Comparison of ENCODE assay signal across 28 cellular contexts in genomic region chr16:21685034-21685455, GRCh38. TPM values are rescaled to one million over a fixed set of nuclear protein-coding genes. Genes with fewer than 3 reads are reported as not detected.
DNase-seq lines count a peak whose midpoint lies in the region; ATAC-seq and TF ChIP-seq lines count a peak whose summit lies in the region.
"Had no signal": no experiment of that assay in that cellular context is flagged by ENCODE, and none has a peak within 500 bp of the region (broad histone marks: within the 10 kb centered on the region; RNA-seq: fewer than 3 reads in every experiment).

No MANE protein-coding gene starts in this region.

- H3K36me3 ChIP-seq in endodermal cell (ENCODE audit: control insufficient read depth, insufficient read depth, low read length) = no peaks in the 10 kb centered on the region
- no peaks in the 10 kb centered on the region for H3K36me3 ChIP-seq in neuronal stem cell (replicated peaks in 1 of 2; ENCODE audit: control insufficient read depth in 2 of 2, insufficient read depth in 2 of 2, low read length in 2 of 2)
- H3K36me3 ChIP-seq: MG63 had no signal

- TF ChIP-seq CTCF in NB4 (IDR thresholded peaks at IDR 0.05; ENCODE audit: low read depth, low read length) (no peak), endodermal cell (conservative IDR thresholded peaks at IDR 0.05) (no peak)

- H3K14ac ChIP-seq in neuronal stem cell (ENCODE audit: low read length) = no peak overlapping the region

- no peak overlapping the region for H3K4me3 ChIP-seq in NB4 (ENCODE audit: low read depth, low read length)
- no peak overlapping the region for H3K4me3 ChIP-seq in endodermal cell (ENCODE audit: low read length)
- H3K4me3 ChIP-seq in neuronal stem cell (ENCODE audit: low read length in 2 of 2) = no peak overlapping the region
- H3K4me3 ChIP-seq: MG63 had no signal

- no peak overlapping the region for H3K4ac ChIP-seq in neuronal stem cell (ENCODE audit: low read length)

- H3K9ac ChIP-seq in endodermal cell (ENCODE audit: extremely low read depth, low read length, poor library complexity, severe bottlenecking) (no peak overlapping the region), neuronal stem cell (ENCODE audit: low read depth, low read length, poor library complexity) (no peak overlapping the region)

- H3K9me3 ChIP-seq in endodermal cell (ENCODE audit: control insufficient read depth, low read length) (no peaks in the 10 kb centered on the region), neuronal stem cell (replicated peaks in 1 of 2; ENCODE audit: control insufficient read depth in 2 of 2, insufficient read depth in 1 of 2, low read depth in 1 of 2, low read length in 2 of 2) (peaks cover 0 to 2% of the 10 kb centered on the region in 2 donors)
- H3K9me3 ChIP-seq: MG63 had no signal

- no peak overlapping the region for H4K8ac ChIP-seq in neuronal stem cell (ENCODE audit: low read depth, low read length)

- no peak overlapping the region for H3K23ac ChIP-seq in neuronal stem cell (ENCODE audit: low read depth, low read length, poor library complexity)

- peak overlapping the region; percentile 56 for H2AFZ ChIP-seq in neuronal stem cell (ENCODE audit: low read length)

- H3K4me1 Mint-ChIP-seq in endodermal cell = no peaks in the 10 kb centered on the region
- H3K4me1 Mint-ChIP-seq: activated CD4-positive, alpha-beta T cell treated with anti-CD3 and anti-CD28 coated beads, Interleukin-2, amount 10 ng/mL, durations not matched to agents 24 days and 14 days; activated T-helper 17 cell treated with anti-CD3 and anti-CD28 coated beads, Interleukin-2, amount 50 U/mL, for 72 hours; CD8-positive, alpha-beta memory T cell had no signal

- no peak overlapping the region for H3K18ac ChIP-seq in neuronal stem cell (ENCODE audit: low read length)

- H4K91ac ChIP-seq in neuronal stem cell (ENCODE audit: low read depth, low read length, poor library complexity) = no peak overlapping the region

- 62 to 78% methylated on average over 7 to 14 of the region's 14 CpGs for WGBS in endodermal cell (ENCODE audit: insufficient coverage in 1 of 2, insufficient read length in 1 of 2), 2 experiments
- no CpG with 5 or more reads among the region's 14 CpGs for WGBS in neuronal stem cell (ENCODE audit: extremely low coverage in 2 of 2, insufficient read length in 2 of 2, insufficient replicate concordance in 1 of 2), 2 donors

- H3K4me2 ChIP-seq in neuronal stem cell (ENCODE audit: insufficient read depth, low read length, poor library complexity, severe bottlenecking) = no peak overlapping the region

- no peak overlapping the region for H2BK5ac ChIP-seq in neuronal stem cell (ENCODE audit: low read length)

- H3K27me3 ChIP-seq in endodermal cell (ENCODE audit: control insufficient read depth, insufficient read depth, low read length, poor library complexity, severe bottlenecking) (peaks cover 17% of the 10 kb centered on the region), neuronal stem cell (ENCODE audit: control insufficient read depth in 3 of 3, insufficient read depth in 3 of 3, low read depth in 1 of 3, low read length in 3 of 3) (no peaks in the 10 kb centered on the region)

- H3K79me1 ChIP-seq in neuronal stem cell (ENCODE audit: low read depth, low read length) = no peaks in the 10 kb centered on the region

- no peak overlapping the region for H3K4me3 Mint-ChIP-seq in endodermal cell
- H3K4me3 Mint-ChIP-seq: activated CD4-positive, alpha-beta T cell treated with anti-CD3 and anti-CD28 coated beads, Interleukin-2, amount 10 ng/mL, durations not matched to agents 24 days and 14 days; activated naive CD8-positive, alpha-beta T cell; activated T-helper 17 cell treated with anti-CD3 and anti-CD28 coated beads, Interleukin-2, amount 50 U/mL, for 72 hours; CD8-positive, alpha-beta memory T cell; type B pancreatic cell had no signal

- H2BK120ac ChIP-seq in neuronal stem cell (ENCODE audit: low read depth, low read length) = no peak overlapping the region

- peak; percentile 10 for DNase-seq in DMS 273 (lab: John Stamatoyannopoulos, UW; ENCODE audit: unreplicated experiment)
- DNase-seq in DMS 273 treated with DMSO at 0.1 percent for 48 hours (lab: John Stamatoyannopoulos, UW) = no peak
- peak; percentile 36 for DNase-seq in NB4 (ENCODE audit: low read depth)
- DNase-seq in endodermal cell = peak; percentile 88
- DNase-seq in neuronal stem cell (ENCODE audit: low spot score) = peak; percentile 40
- DNase-seq in hypothalamus (lab: John Stamatoyannopoulos, UW) = no peak
- DNase-seq in NCI-H1417 treated with DMSO at 0.1 percent for 48 hours (lab: John Stamatoyannopoulos, UW) = no peak
- DNase-seq: activated CD4-positive, alpha-beta T cell treated with anti-CD3 and anti-CD28 coated beads, Interleukin-2, amount 10 ng/mL, durations not matched to agents 24 days and 14 days; activated CD8-positive, alpha-beta memory T cell treated with anti-CD3 and anti-CD28 coated beads, Interleukin-2, amount 50 U/mL, for 4 hours; CD8-positive, alpha-beta memory T cell; foreskin melanocyte; GOT3; hippocampal formation; IMR-90; mammary epithelial cell; MG63; NCI-H2227 treated with DMSO at 0.1 percent for 48 hours; PC-3; SHP77 treated with DMSO at 0.1 percent for 48 hours; T-helper 1 cell had no signal

- no peak overlapping the region for H2BK12ac ChIP-seq in neuronal stem cell (ENCODE audit: low read length)

- H3K27ac ChIP-seq in endodermal cell (ENCODE audit: low read depth, low read length) (no peak overlapping the region), neuronal stem cell (replicated peaks; ENCODE audit: low read length) (no peak overlapping the region)
- H3K27ac ChIP-seq: 22Rv1, HL-60 had no signal

- no peak for ATAC-seq in HG02678 (IDR thresholded peaks at IDR 0.05; ENCODE audit: unreplicated experiment)
- ATAC-seq: activated T-helper 17 cell treated with anti-CD3 and anti-CD28 coated beads, Interleukin-2, amount 50 U/mL, for 72 hours; PC-3 had no signal

- no peaks in the 10 kb centered on the region for H3K36me3 Mint-ChIP-seq in endodermal cell (ENCODE audit: low read depth)
- H3K36me3 Mint-ChIP-seq: activated naive CD8-positive, alpha-beta T cell; type B pancreatic cell had no signal

- no peak overlapping the region for H2BK15ac ChIP-seq in neuronal stem cell (ENCODE audit: low read length)

- no peak for TF ChIP-seq POLR2A in NB4 (IDR thresholded peaks at IDR 0.05; ENCODE audit: extremely low read depth, insufficient read length)

- peaks cover 4% of the 10 kb centered on the region for H3K9me3 Mint-ChIP-seq in endodermal cell
- H3K9me3 Mint-ChIP-seq: activated CD4-positive, alpha-beta T cell treated with anti-CD3 and anti-CD28 coated beads, Interleukin-2, amount 10 ng/mL, durations not matched to agents 24 days and 14 days; activated T-helper 17 cell treated with anti-CD3 and anti-CD28 coated beads, Interleukin-2, amount 50 U/mL, for 72 hours; type B pancreatic cell had no signal

- H3K27ac Mint-ChIP-seq in endodermal cell = no peak overlapping the region
- H3K27ac Mint-ChIP-seq: activated CD4-positive, alpha-beta T cell treated with anti-CD3 and anti-CD28 coated beads, Interleukin-2, amount 10 ng/mL, durations not matched to agents 24 days and 14 days; activated naive CD8-positive, alpha-beta T cell; activated T-helper 17 cell treated with anti-CD3 and anti-CD28 coated beads, Interleukin-2, amount 50 U/mL, for 72 hours; CD8-positive, alpha-beta memory T cell; type B pancreatic cell had no signal

- H3K27me3 Mint-ChIP-seq in endodermal cell (ENCODE audit: insufficient read depth) = peaks cover 23% of the 10 kb centered on the region

- H3K4me1 ChIP-seq in endodermal cell (ENCODE audit: control insufficient read depth, insufficient read depth, low read length) (no peaks in the 10 kb centered on the region), neuronal stem cell (ENCODE audit: control insufficient read depth in 2 of 2, insufficient read depth in 1 of 2, low read depth in 1 of 2, low read length in 2 of 2) (no peaks in the 10 kb centered on the region)

- no peak overlapping the region for H2AK5ac ChIP-seq in neuronal stem cell (ENCODE audit: low read depth, low read length)

RNA-seq across cellular contexts. Expression of gene OTOA, which starts 21.3 kb away (rescaled TPM):
- under 1 TPM; 0.07 to 0.09 TPM for total RNA-seq in endodermal cell
- 0.18 TPM for polyA plus RNA-seq in endodermal cell (2013, experiment 1 of 2)
- 0.17 TPM for polyA plus RNA-seq in endodermal cell (2013, experiment 2 of 2)
- 1.8 TPM for polyA plus RNA-seq in neuronal stem cell (2013, experiment 1 of 2)
- 2.1 TPM for polyA plus RNA-seq in neuronal stem cell (2013, experiment 2 of 2)
- total RNA-seq: activated CD4-positive, alpha-beta T cell treated with anti-CD3 and anti-CD28 coated beads, Interleukin-2, amount 10 ng/mL, durations not matched to agents 24 days and 14 days; IMR-90; PC-3 had no signal
- polyA plus RNA-seq: CD8-positive, alpha-beta memory T cell; esophagus had no signal

RNA-seq across cellular contexts. Expression of gene IGSF6, which starts 32.6 kb away (rescaled TPM):
- not detected for total RNA-seq in endodermal cell
- polyA plus RNA-seq in endodermal cell (2013, experiment 1 of 2) = not detected
- polyA plus RNA-seq in endodermal cell (2013, experiment 2 of 2) = not detected
- polyA plus RNA-seq in neuronal stem cell (2013, experiment 1 of 2) = not detected
- not detected for polyA plus RNA-seq in neuronal stem cell (2013, experiment 2 of 2)
- total RNA-seq: activated CD4-positive, alpha-beta T cell treated with anti-CD3 and anti-CD28 coated beads, Interleukin-2, amount 10 ng/mL, durations not matched to agents 24 days and 14 days; astrocyte; IMR-90; mammary epithelial cell had no signal
- polyA plus RNA-seq: IMR-90, mammary epithelial cell had no signal

Comparison
In these comparisons a context has a peak if more than half of its experiments do, and no peak if none do; other contexts are left out.
1. DNase-seq: peak in DMS 273 (single experiment), NB4 (single experiment), endodermal cell (single experiment) and neuronal stem cell (single experiment); none in DMS 273 treated with DMSO at 0.1 percent for 48 hours (single experiment), hypothalamus (0 of 51) and NCI-H1417 treated with DMSO at 0.1 percent for 48 hours (single experiment).